ENCODE assay signal across 8 cellular contexts in the genomic region with DNA sequence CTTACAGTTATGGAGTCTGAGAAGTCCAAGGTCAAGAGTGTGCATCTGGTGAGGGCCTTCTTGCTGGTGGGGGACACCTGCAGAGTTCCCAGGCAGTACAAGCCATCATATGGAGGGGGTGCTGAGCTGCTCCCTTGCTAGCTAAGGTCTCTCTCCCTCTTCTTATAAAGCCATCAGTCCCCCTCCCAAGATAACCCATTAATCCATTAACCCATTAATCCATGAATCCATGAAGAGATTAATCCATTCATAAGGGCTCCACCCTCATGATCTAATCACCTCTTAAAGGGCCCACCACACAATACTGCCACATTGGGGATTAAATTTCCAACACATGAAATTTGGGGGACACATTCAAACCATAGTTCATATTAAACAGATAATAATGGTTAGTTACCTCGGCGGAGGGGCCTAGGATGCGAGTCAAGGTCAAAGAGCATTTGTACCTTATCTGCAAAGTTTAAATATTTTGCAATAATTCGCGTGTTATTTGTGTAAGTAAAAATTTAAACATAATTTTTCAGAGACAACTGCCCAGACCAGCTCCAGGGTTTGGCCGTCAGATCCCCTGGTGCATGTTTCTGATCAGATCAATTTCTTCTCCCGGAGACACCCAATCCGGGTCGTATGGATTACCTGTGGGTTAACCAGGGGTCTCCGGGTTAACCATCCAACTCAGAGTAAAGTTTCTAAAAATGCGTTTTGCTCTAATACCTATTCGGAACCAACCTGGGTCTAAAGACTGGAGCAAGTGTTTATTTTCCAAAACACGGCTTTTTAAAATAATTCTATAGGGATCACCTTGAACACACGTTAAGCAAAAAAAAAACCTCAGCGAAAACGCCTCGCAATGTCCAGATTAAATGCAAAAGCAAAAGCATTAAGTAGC. TPM values are rescaled to one million over a fixed set of nuclear protein-coding genes. Genes with fewer than 3 reads are reported as not detected.
DNase-seq lines count a peak whose midpoint lies in the region; ATAC-seq, FAIRE-seq and TF ChIP-seq lines count a peak whose summit lies in the region.

No MANE protein-coding gene starts in this region.

- in situ Hi-C loops in ACHN (cut with HindIII; ENCODE audit: low pct_ligation_motif_present, low pct_unique_long_range_greater_than_20kb, low sequenced_read_pairs), result no loop called here

- TF ChIP-seq POLR2A in GM12892 (IDR thresholded peaks at IDR 0.05; ENCODE audit: low read depth, low read length), result no peak

- H3K4me2 ChIP-seq in osteoblast (ENCODE audit: insufficient read depth, low read length), result peak overlapping the region; percentile 98

- no peaks in the 10 kb centered on the region for H3K36me3 ChIP-seq in osteoblast (ENCODE audit: insufficient read depth, low read length)

- peak overlapping the region; percentile 66 for H3K27ac ChIP-seq in osteoblast (ENCODE audit: low read depth, low read length)

- no peaks in the 10 kb centered on the region for H3K9me3 ChIP-seq in osteoblast (ENCODE audit: low read depth, low read length)

- H4K20me1 ChIP-seq in osteoblast (ENCODE audit: insufficient read depth, low read length), result peaks cover 31% of the 10 kb centered on the region

- peak; percentile 20 for DNase-seq in ACHN
- DNase-seq in SHP77 (lab: John Stamatoyannopoulos, UW), result peak; percentile 46 to 75
- DNase-seq in epithelial cell of proximal tubule (ENCODE audit: low read depth), result peak; percentile 33
- no peak for DNase-seq in osteoblast (ENCODE audit: insufficient read length, low spot score, missing footprints)
- DNase-seq in AG08396 (ENCODE audit: low spot score), result no peak
- DNase-seq in GM12892 (ENCODE audit: insufficient read length), result no peak
- DNase-seq in activated CD4-positive, CD25-positive, alpha-beta regulatory T cell treated with anti-CD3 and anti-CD28 coated beads, Interleukin-2, amount 50 U/mL, for 72 hours, result no peak

- ATAC-seq in GM18870 (IDR thresholded peaks at IDR 0.05; ENCODE audit: unreplicated experiment), result peak; percentile 1

- peak overlapping the region; percentile 99 for H2AFZ ChIP-seq in osteoblast (ENCODE audit: low read length)

- no peak for FAIRE-seq in GM12892 (lab: Jason Lieb, UNC)

- H3K79me2 ChIP-seq in osteoblast (ENCODE audit: insufficient read depth, low read length), result peaks cover 17% of the 10 kb centered on the region

- no peak for TF ChIP-seq CTCF in epithelial cell of proximal tubule (conservative IDR thresholded peaks at IDR 0.05; ENCODE audit: low read depth, low read length)
- TF ChIP-seq CTCF in osteoblast (IDR thresholded peaks at IDR 0.05; ENCODE audit: extremely low read depth, low read depth, low read length), result no peak

- H3K4me3 ChIP-seq in epithelial cell of proximal tubule (ENCODE audit: low read depth, low read length) (peak overlapping the region; percentile 90), osteoblast (ENCODE audit: insufficient read depth, low read length) (peak overlapping the region; percentile 99)

- H3K4me1 ChIP-seq in osteoblast (ENCODE audit: insufficient read depth, low read length), result peaks cover 5% of the 10 kb centered on the region

- no peaks in the 10 kb centered on the region for H3K27me3 ChIP-seq in osteoblast (ENCODE audit: insufficient read depth, low read length)

RNA-seq across cellular contexts. Expression of a gene that starts 0.7 kb away (rescaled TPM):
- total RNA-seq in epithelial cell of proximal tubule, result 31.2 and 46.9 TPM in 2 replicates
- total RNA-seq in osteoblast, result 19.2 and 19.4 TPM in 2 replicates
- polyA plus RNA-seq in GM12892 (2012; ENCODE audit: missing spikeins), result 27.3 TPM

Comparison
In these comparisons a context has a peak if more than half of its experiments do, and no peak if none do; other contexts are left out.
1. DNase-seq: peak in ACHN (single experiment), SHP77 (2 of 2) and epithelial cell of proximal tubule (single experiment); none in osteoblast (single experiment), AG08396 (single experiment), GM12892 (single experiment) and activated CD4-positive, CD25-positive, alpha-beta regulatory T cell treated with anti-CD3 and anti-CD28 coated beads, Interleukin-2, amount 50 U/mL, for 72 hours (single experiment).